In genomic region chr11:71329731-71330130, GRCh38 we compare ENCODE assay signal across 15 cellular contexts.
"Had no signal": no experiment of that assay in that cellular context is flagged by ENCODE, and none has a peak within 500 bp of the region (broad histone marks: within the 10 kb centered on the region; RNA-seq: fewer than 3 reads in every experiment).

No MANE protein-coding gene starts in this region.

- ATAC-seq: foreskin keratinocyte; naive thymus-derived CD4-positive, alpha-beta T cell; stimulated activated effector memory CD8-positive, alpha-beta T cell treated with anti-CD3 and anti-CD28 coated beads, Interleukin-12 subunit alpha, Interleukin-12 subunit beta, amount 100 ng/mL, for 72 hours; stimulated activated naive CD8-positive, alpha-beta T cell treated with anti-CD3 and anti-CD28 coated beads, Interleukin-15, Interleukin-2, amounts not matched to agents 100 U/mL and 50 U/mL, for 24 hours had no signal

- H3K27ac ChIP-seq: cardiac muscle cell, foreskin keratinocyte, tibial artery, upper lobe of left lung had no signal

- DNase-seq: cerebellar nuclear complex; dermis blood vessel endothelial cell; erythroblast; foreskin keratinocyte; kidney glomerular epithelial cell; mesendoderm; naive thymus-derived CD4-positive, alpha-beta T cell; stimulated activated CD4-positive, alpha-beta T cell treated with anti-CD3 and anti-CD28 coated beads, Interleukin-4, amount 100 ng/mL, for 1 hour; stimulated activated CD8-positive, alpha-beta memory T cell treated with anti-CD3 and anti-CD28 coated beads, Interleukin-4, amount 100 ng/mL, for 48 hours; stimulated activated naive CD8-positive, alpha-beta T cell treated with anti-CD3 and anti-CD28 coated beads, Interleukin-15, Interleukin-2, amounts not matched to agents 100 U/mL and 50 U/mL, for 24 hours; upper lobe of left lung had no signal

- H3K27me3 ChIP-seq: cardiac muscle cell, foreskin keratinocyte, upper lobe of left lung had no signal

- H3K36me3 ChIP-seq: cardiac muscle cell, tibial artery, upper lobe of left lung had no signal

- H3K4me3 ChIP-seq: cardiac muscle cell, smooth muscle cell, tibial artery, upper lobe of left lung had no signal

- H3K4me1 ChIP-seq: foreskin keratinocyte, tibial artery, upper lobe of left lung had no signal

- H3K9me3 ChIP-seq: upper lobe of left lung had no signal
